In genomic region chr2:173773076-173773475, GRCh38 we compare ENCODE assay signal across 19 cellular contexts.
"Had no signal": no experiment of that assay in that cellular context is flagged by ENCODE, and none has a peak within 500 bp of the region (broad histone marks: within the 10 kb centered on the region; RNA-seq: fewer than 3 reads in every experiment).

No MANE protein-coding gene starts in this region.

- H3K4me1 ChIP-seq: spleen, testis, tibial nerve, upper lobe of right lung, vagina had no signal

- H3K4me1 Mint-ChIP-seq: immature natural killer cell; naive thymus-derived CD4-positive, alpha-beta T cell; stimulated activated naive B cell treated with anti-CD40 and anti-IgM and Interleukin-4, amounts not matched to agents 10 μg/mL and 1 μg/mL and 100 μg/mL, for 72 hours; stimulated activated naive CD8-positive, alpha-beta T cell treated with anti-CD3 and anti-CD28 coated beads, Interleukin-15, amount 100 ng/mL, for 72 hours had no signal

- H3K36me3 Mint-ChIP-seq: immature natural killer cell; naive thymus-derived CD4-positive, alpha-beta T cell; stimulated activated naive B cell treated with anti-CD40 and anti-IgM and Interleukin-4, amounts not matched to agents 10 μg/mL and 1 μg/mL and 100 μg/mL, for 72 hours had no signal

- H3K27ac ChIP-seq: dorsolateral prefrontal cortex, esophagus squamous epithelium, neutrophil, spleen, testis, tibial nerve, upper lobe of right lung, vagina had no signal

- H3K4me3 ChIP-seq: dorsolateral prefrontal cortex, esophagus squamous epithelium, spleen, testis, tibial nerve, upper lobe of right lung, vagina had no signal

- H3K9me3 ChIP-seq: esophagus squamous epithelium, neutrophil, spleen, testis, tibial nerve, upper lobe of right lung, vagina had no signal

- H3K9me3 Mint-ChIP-seq: naive thymus-derived CD4-positive, alpha-beta T cell; stimulated activated naive B cell treated with anti-CD40 and anti-IgM and Interleukin-4, amounts not matched to agents 10 μg/mL and 1 μg/mL and 100 μg/mL, for 72 hours; stimulated activated naive CD8-positive, alpha-beta T cell treated with anti-CD3 and anti-CD28 coated beads, Interleukin-15, amount 100 ng/mL, for 72 hours had no signal

- DNase-seq: cortex of kidney; dorsolateral prefrontal cortex; effector CD8-positive, alpha-beta T cell; esophagus squamous epithelium; foreskin fibroblast; immature natural killer cell; naive thymus-derived CD4-positive, alpha-beta T cell; posterior cingulate gyrus; spleen; stimulated activated CD4-positive, alpha-beta T cell treated with anti-CD3 and anti-CD28 coated beads, Interleukin-15, amount 100 ng/mL, for 24 hours; stimulated activated CD4-positive, alpha-beta T cell treated with anti-CD3 and anti-CD28 coated beads, Interleukin-1b, Interleukin-23, amount 100 ng/mL, for 48 hours; stimulated activated CD4-positive, alpha-beta T cell treated with anti-CD3 and anti-CD28 coated beads, Interleukin-4, amount 100 ng/mL, for 24 hours; stimulated activated naive B cell treated with anti-CD40 and anti-IgM and Interleukin-4, amounts not matched to agents 10 μg/mL and 1 μg/mL and 100 μg/mL, for 72 hours; stimulated activated naive CD8-positive, alpha-beta T cell treated with anti-CD3 and anti-CD28 coated beads, Interleukin-15, amount 100 ng/mL, for 72 hours; testis; upper lobe of right lung had no signal

- H3K27ac Mint-ChIP-seq: immature natural killer cell; naive thymus-derived CD4-positive, alpha-beta T cell; stimulated activated naive B cell treated with anti-CD40 and anti-IgM and Interleukin-4, amounts not matched to agents 10 μg/mL and 1 μg/mL and 100 μg/mL, for 72 hours; stimulated activated naive CD8-positive, alpha-beta T cell treated with anti-CD3 and anti-CD28 coated beads, Interleukin-15, amount 100 ng/mL, for 72 hours had no signal

- H3K4me3 Mint-ChIP-seq: immature natural killer cell; naive thymus-derived CD4-positive, alpha-beta T cell; stimulated activated naive B cell treated with anti-CD40 and anti-IgM and Interleukin-4, amounts not matched to agents 10 μg/mL and 1 μg/mL and 100 μg/mL, for 72 hours; stimulated activated naive CD8-positive, alpha-beta T cell treated with anti-CD3 and anti-CD28 coated beads, Interleukin-15, amount 100 ng/mL, for 72 hours had no signal

- H3K27me3 ChIP-seq: esophagus squamous epithelium, testis, tibial nerve, upper lobe of right lung, vagina had no signal

- H3K36me3 ChIP-seq: esophagus squamous epithelium, neutrophil, spleen, tibial nerve, upper lobe of right lung, vagina had no signal
